ENCODE assay signal across 11 cellular contexts in the genomic region with DNA sequence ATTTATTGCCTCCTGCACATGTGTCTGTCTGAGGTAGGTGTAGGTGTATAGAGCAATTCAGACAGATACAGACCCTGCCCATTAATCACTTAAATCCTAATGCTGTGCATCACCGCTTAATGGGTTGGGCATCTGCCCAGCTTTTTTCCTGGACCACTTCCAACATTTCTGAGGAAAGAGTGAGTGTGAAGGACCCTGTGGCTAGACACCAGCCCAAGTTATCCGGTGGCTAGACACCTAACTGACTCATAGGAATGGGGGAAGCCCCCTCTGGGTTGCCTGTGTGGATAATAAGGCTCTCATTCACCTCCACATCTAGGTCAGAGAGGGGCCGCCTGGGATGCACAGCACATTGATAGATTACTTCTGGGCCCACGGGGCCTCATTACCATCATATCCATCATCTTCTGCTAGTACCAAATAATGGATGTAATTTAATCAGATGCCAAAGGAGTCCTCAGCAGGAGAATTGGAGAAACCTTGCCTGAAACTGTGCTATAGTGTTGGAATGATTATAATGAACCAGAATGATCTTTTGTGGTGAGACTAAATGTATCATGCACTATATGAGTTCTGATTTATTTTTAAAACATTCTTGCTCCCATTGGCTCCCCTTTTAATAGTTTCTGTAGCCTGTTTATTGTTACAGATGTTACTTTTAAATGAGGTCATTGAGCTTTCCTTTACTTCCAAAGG.
DNase-seq lines count a peak whose midpoint lies in the region; ATAC-seq and TF ChIP-seq lines count a peak whose summit lies in the region.
"Had no signal": no experiment of that assay in that cellular context is flagged by ENCODE, and none has a peak within 500 bp of the region (broad histone marks: within the 10 kb centered on the region; RNA-seq: fewer than 3 reads in every experiment).

No MANE protein-coding gene starts in this region.

- peaks cover 15% of the 10 kb centered on the region for H3K4me1 ChIP-seq in PC-3 (ENCODE audit: insufficient read depth, low read length)
- peaks cover 0 to 15% (median 9%) of the 10 kb centered on the region in 3 donors for H3K4me1 ChIP-seq in esophagus squamous epithelium

- POLR2A ChIA-PET in PC-3 (lab: Charles Lee; ENCODE audit: unreplicated experiment) = no interaction called here

- no TSS peak for BruUV-seq in PC-3 (replicated peaks; lab: Mats Ljungman, UMichigan)

- no peaks in the 10 kb centered on the region for H4K20me1 ChIP-seq in PC-3 (ENCODE audit: low read length)

- no peaks in the 10 kb centered on the region for H3K9me3 Mint-ChIP-seq in effector memory CD8-positive, alpha-beta T cell
- H3K9me3 Mint-ChIP-seq: IgD-negative memory B cell had no signal

- peaks cover 30 to 48% of the 10 kb centered on the region in 2 donors for H3K27me3 Mint-ChIP-seq in effector memory CD8-positive, alpha-beta T cell
- H3K27me3 Mint-ChIP-seq: IgD-negative memory B cell had no signal

- TF ChIP-seq CTCF in PC-3 (conservative IDR thresholded peaks at IDR 0.05; ENCODE audit: low read depth, low read length) (no peak), esophagus squamous epithelium (IDR thresholded peaks at IDR 0.05) (no peak)

- intact Hi-C loops in PC-3 (cut with micrococcal nuclease) (no loop called here), esophagus squamous epithelium (cut with DNase I) (no loop called here)

- H3K4me3 Mint-ChIP-seq in effector memory CD8-positive, alpha-beta T cell = no peak overlapping the region
- H3K4me3 Mint-ChIP-seq: IgD-negative memory B cell had no signal

- H2AFZ ChIP-seq in PC-3 (ENCODE audit: low read length) = no peak overlapping the region

- no peaks in the 10 kb centered on the region for H3K36me3 ChIP-seq in PC-3 (ENCODE audit: low read depth, low read length)
- H3K36me3 ChIP-seq in esophagus squamous epithelium = no peaks in the 10 kb centered on the region

- H3K27ac ChIP-seq in PC-3 (ENCODE audit: low read length) (no peak overlapping the region), esophagus squamous epithelium (peak overlapping the region in 1 of 4 donors; percentile 13)

- no peaks in the 10 kb centered on the region for H3F3A ChIP-seq in PC-3 (ENCODE audit: low read length, unreplicated experiment)

- no peak for TF ChIP-seq POLR2A in esophagus squamous epithelium (IDR thresholded peaks at IDR 0.05)

- WGBS in esophagus squamous epithelium, 2 donors = 12 to 22% methylated on average over 3 to 4 of the region's 4 CpGs

- DNase-seq in A172 (ENCODE audit: low spot score) = peak; percentile 66
- DNase-seq in ELR (ENCODE audit: low read depth) = peak; percentile 71
- DNase-seq in PC-3 = peak; percentile 89
- DNase-seq in glomerular visceral epithelial cell (ENCODE audit: extremely low spot score) = peak; percentile 98
- DNase-seq in esophagus squamous epithelium (lab: John Stamatoyannopoulos, UW) = no peak
- no peak for DNase-seq in effector memory CD8-positive, alpha-beta T cell
- no peak for DNase-seq in C1 segment of cervical spinal cord (lab: John Stamatoyannopoulos, UW)
- DNase-seq: kidney, T-helper 1 cell had no signal

- CTCF ChIA-PET in PC-3 (lab: Charles Lee) = no interaction called here

- no peak overlapping the region for H3K4me2 ChIP-seq in PC-3 (ENCODE audit: low read length)

- no peaks in the 10 kb centered on the region for H3K36me3 Mint-ChIP-seq in effector memory CD8-positive, alpha-beta T cell (ENCODE audit: insufficient read depth)
- H3K36me3 Mint-ChIP-seq: IgD-negative memory B cell had no signal

- no peaks in the 10 kb centered on the region for H3K79me2 ChIP-seq in PC-3 (ENCODE audit: low read length)

- H3K27me3 ChIP-seq in PC-3 (ENCODE audit: low read length) (no peaks in the 10 kb centered on the region), esophagus squamous epithelium (no peaks in the 10 kb centered on the region)

- no peak overlapping the region for H3K9ac ChIP-seq in PC-3 (ENCODE audit: low read length)

- H3K9me2 ChIP-seq in PC-3 (replicated peaks; ENCODE audit: low read length) = no peaks in the 10 kb centered on the region

- ATAC-seq in PC-3 = peak; percentile 27; the same call in 1 of the 2 replicates
- ATAC-seq in GM21515 (IDR thresholded peaks at IDR 0.05; ENCODE audit: unreplicated experiment) = no peak
- ATAC-seq in effector memory CD8-positive, alpha-beta T cell (replicated peaks) = no peak

- no peak overlapping the region for H3K4me3 ChIP-seq in PC-3 (ENCODE audit: low read length)
- no peak overlapping the region for H3K4me3 ChIP-seq in esophagus squamous epithelium

- H3K4me1 Mint-ChIP-seq in effector memory CD8-positive, alpha-beta T cell (ENCODE audit: low read depth in 2 of 2) = no peaks in the 10 kb centered on the region
- H3K4me1 Mint-ChIP-seq: IgD-negative memory B cell had no signal

- H3K9me3 ChIP-seq in PC-3 (ENCODE audit: low read length) (no peaks in the 10 kb centered on the region), esophagus squamous epithelium (no peaks in the 10 kb centered on the region)

- no peak overlapping the region for H3K27ac Mint-ChIP-seq in effector memory CD8-positive, alpha-beta T cell
- H3K27ac Mint-ChIP-seq: IgD-negative memory B cell had no signal

Comparison
In these comparisons a context has a peak if more than half of its experiments do, and no peak if none do; other contexts are left out.
1. DNase-seq: peak in A172 (single experiment), ELR (single experiment), PC-3 (single experiment) and glomerular visceral epithelial cell (single experiment); none in esophagus squamous epithelium (single experiment), effector memory CD8-positive, alpha-beta T cell (0 of 3) and C1 segment of cervical spinal cord (0 of 14).